ENCODE assay signal across 2 cellular contexts in genomic region chr7:130996841-130997231, GRCh38.
TF ChIP-seq lines count a peak whose summit lies in the region.

No MANE protein-coding gene starts in this region.

TF ChIP-seq in IMR-90, 13 proteins besides CTCF, POLR2A, EP300 and RAD21 (continued from another document):
- TF ChIP-seq CEBPB (IDR thresholded peaks at IDR 0.05; ENCODE audit: low read depth, low read length) (no peak), CHD1 (IDR thresholded peaks at IDR 0.05; ENCODE audit: low read depth, low read length) (no peak), SMC3 (IDR thresholded peaks at IDR 0.05; ENCODE audit: low read depth, low read length) (no peak), MAFK (IDR thresholded peaks at IDR 0.05; ENCODE audit: low read depth, low read length) (no peak), MXI1 (IDR thresholded peaks at IDR 0.05; ENCODE audit: borderline replicate concordance, low read depth, low read length) (no peak), RFX5 (IDR thresholded peaks at IDR 0.05; ENCODE audit: low read depth, low read length) (no peak), MAZ (IDR thresholded peaks at IDR 0.05; ENCODE audit: borderline replicate concordance, low read depth, low read length) (no peak)

TF ChIP-seq in SK-N-SH, 30 proteins besides CTCF, POLR2A, EP300 and RAD21 (continued from another document):
- TF ChIP-seq REST (IDR thresholded peaks at IDR 0.05; ENCODE audit: low read depth, low read length) (no peak), RXRA (IDR thresholded peaks at IDR 0.05; ENCODE audit: borderline replicate concordance, low read depth) (no peak), TCF12 (IDR thresholded peaks at IDR 0.05) (no peak), JUND (IDR thresholded peaks at IDR 0.05) (no peak), USF1 (IDR thresholded peaks at IDR 0.05; ENCODE audit: borderline replicate concordance, low read depth) (no peak), ELF1 (IDR thresholded peaks at IDR 0.05) (no peak), ZBTB33 (IDR thresholded peaks at IDR 0.05; ENCODE audit: borderline replicate concordance, low read depth) (no peak), MAX (IDR thresholded peaks at IDR 0.05; ENCODE audit: low read depth) (no peak), NRF1 (IDR thresholded peaks at IDR 0.05; ENCODE audit: low read depth, low read length) (no peak)
